Comparison of ENCODE assay signal across 15 cellular contexts in genomic region chr2:23491622-23492336, GRCh38.
A peak's percentile ranks its signal among the peaks of the same experiment; 100 is the strongest.
DNase-seq lines count a peak whose midpoint lies in the region; ATAC-seq, FAIRE-seq and TF ChIP-seq lines count a peak whose summit lies in the region.
"Had no signal": no experiment of that assay in that cellular context is flagged by ENCODE, and none has a peak within 500 bp of the region (broad histone marks: within the 10 kb centered on the region; RNA-seq: fewer than 3 reads in every experiment).

No MANE protein-coding gene starts in this region.

- H3K4me3 Mint-ChIP-seq in activated T-cell treated with anti-CD3 and anti-CD28 coated beads, Interleukin-2, amount 50 U/mL, for 24 hours, result no peak overlapping the region
- H3K4me3 Mint-ChIP-seq: CD4-positive, CD25-positive, alpha-beta regulatory T cell had no signal

- H3K4me3 ChIP-seq in right atrium auricular region, result no peak overlapping the region
- H3K4me3 ChIP-seq in kidney (ENCODE audit: low read length in 2 of 2), result no peak overlapping the region

- H3K36me3 ChIP-seq in right atrium auricular region (no peaks in the 10 kb centered on the region), kidney (ENCODE audit: control insufficient read depth in 1 of 2, insufficient read depth in 2 of 2, low read length in 2 of 2) (no peaks in the 10 kb centered on the region)

- DNase-seq in Right ventricle myocardium superior (peak; percentile 22), right atrium auricular region (ENCODE audit: low spot score) (no peak), NCI-H82 treated with DMSO at 0.1 percent for 48 hours (lab: John Stamatoyannopoulos, UW; ENCODE audit: unreplicated experiment) (peak; percentile 79), kidney (peak; percentile 36), HuH-7.5 (ENCODE audit: low spot score) (no peak)
- no peak for DNase-seq in activated T-cell treated with anti-CD3 and anti-CD28 coated beads, Interleukin-2, amount 50 U/mL, for 24 hours
- no peak for DNase-seq in stimulated activated naive CD4-positive, alpha-beta T cell treated with Interleukin-2 at 50 U/mL for 16 hours (lab: John Stamatoyannopoulos, UW)
- DNase-seq: Calu3; CD4-positive, CD25-positive, alpha-beta regulatory T cell; H7; IMR-90; NCI-H2081; NCI-H226 had no signal

- no peak overlapping the region for H3K27ac Mint-ChIP-seq in activated T-cell treated with anti-CD3 and anti-CD28 coated beads, Interleukin-2, amount 50 U/mL, for 24 hours
- H3K27ac Mint-ChIP-seq: CD4-positive, CD25-positive, alpha-beta regulatory T cell had no signal

- H3K27ac ChIP-seq in right atrium auricular region (no peak overlapping the region), kidney (ENCODE audit: low read depth in 2 of 2, low read length in 2 of 2) (no peak overlapping the region)

- peaks cover 0 to 16% of the 10 kb centered on the region in 2 donors for H3K4me1 ChIP-seq in right atrium auricular region
- peaks cover 5 to 6% of the 10 kb centered on the region in 2 donors for H3K4me1 ChIP-seq in kidney (ENCODE audit: control insufficient read depth in 1 of 2, insufficient read depth in 1 of 2, low read depth in 1 of 2, low read length in 2 of 2)

- H3K27me3 ChIP-seq in right atrium auricular region, result no peaks in the 10 kb centered on the region

- FAIRE-seq in kidney (lab: Jason Lieb, UNC), result no peak

- peaks cover 41% of the 10 kb centered on the region for H3K4me1 Mint-ChIP-seq in activated T-cell treated with anti-CD3 and anti-CD28 coated beads, Interleukin-2, amount 50 U/mL, for 24 hours (ENCODE audit: low read depth)

- H3K27me3 Mint-ChIP-seq in activated T-cell treated with anti-CD3 and anti-CD28 coated beads, Interleukin-2, amount 50 U/mL, for 24 hours, result peaks cover 16% of the 10 kb centered on the region

- H3K36me3 Mint-ChIP-seq in activated T-cell treated with anti-CD3 and anti-CD28 coated beads, Interleukin-2, amount 50 U/mL, for 24 hours (ENCODE audit: low read depth), result no peaks in the 10 kb centered on the region
- H3K36me3 Mint-ChIP-seq: CD4-positive, CD25-positive, alpha-beta regulatory T cell had no signal

- ATAC-seq in Right ventricle myocardium superior (ENCODE audit: poor library complexity) (no peak), esophagus mucosa (no peak)
- ATAC-seq: Right ventricle myocardium inferior had no signal

- H3K9me3 ChIP-seq in right atrium auricular region (no peaks in the 10 kb centered on the region), kidney (ENCODE audit: control insufficient read depth in 1 of 2, low read length in 2 of 2) (no peaks in the 10 kb centered on the region)

- intact Hi-C loops in Right ventricle myocardium superior (cut with DNase I) (no loop called here), kidney (cut with DNase I) (no loop called here)

- H3K9me3 Mint-ChIP-seq in activated T-cell treated with anti-CD3 and anti-CD28 coated beads, Interleukin-2, amount 50 U/mL, for 24 hours, result no peaks in the 10 kb centered on the region
- H3K9me3 Mint-ChIP-seq: CD4-positive, CD25-positive, alpha-beta regulatory T cell had no signal

- TF ChIP-seq CTCF in right atrium auricular region (IDR thresholded peaks at IDR 0.05) (no peak), kidney (IDR thresholded peaks at IDR 0.05; ENCODE audit: borderline replicate concordance, extremely low read depth, insufficient read depth) (no peak)

- no peak overlapping the region for H3K9ac ChIP-seq in kidney (ENCODE audit: low read length in 2 of 2)

Comparison
In these comparisons a context has a peak if more than half of its experiments do, and no peak if none do; other contexts are left out.
1. DNase-seq: peak in Right ventricle myocardium superior (single experiment), NCI-H82 treated with DMSO at 0.1 percent for 48 hours (single experiment) and kidney (single experiment); none in right atrium auricular region (single experiment), activated T-cell treated with anti-CD3 and anti-CD28 coated beads, Interleukin-2, amount 50 U/mL, for 24 hours (single experiment), stimulated activated naive CD4-positive, alpha-beta T cell treated with Interleukin-2 at 50 U/mL for 16 hours (single experiment) and HuH-7.5 (single experiment).